29 cellular contexts compared by ENCODE assay signal in genomic region chr1:103084176-103084575, GRCh38. TPM values are rescaled to one million over a fixed set of nuclear protein-coding genes. Genes with fewer than 3 reads are reported as not detected.
"Had no signal": no experiment of that assay in that cellular context is flagged by ENCODE, and none has a peak within 500 bp of the region (broad histone marks: within the 10 kb centered on the region; RNA-seq: fewer than 3 reads in every experiment).

No MANE protein-coding gene starts in this region.

- H3K4me1 Mint-ChIP-seq: activated B cell treated with CpG ODN at 0.5 μM for 24 hours; activated CD8-positive, alpha-beta memory T cell treated with anti-CD3 and anti-CD28 coated beads, Interleukin-2, amount 10 ng/mL, durations not matched to agents 7 days and 5 days; naive B cell; stimulated activated effector memory CD8-positive, alpha-beta T cell treated with anti-CD3 and anti-CD28 coated beads, Interleukin-12 subunit alpha, Interleukin-12 subunit beta, amount 100 ng/mL, for 72 hours had no signal

- H3K27ac ChIP-seq: breast epithelium, esophagus muscularis mucosa, gastroesophageal sphincter, hepatocyte, pancreas, psoas muscle, thoracic aorta had no signal

- H3K27ac Mint-ChIP-seq: activated B cell treated with CpG ODN at 0.5 μM for 24 hours; activated CD8-positive, alpha-beta memory T cell treated with anti-CD3 and anti-CD28 coated beads, Interleukin-2, amount 10 ng/mL, durations not matched to agents 7 days and 5 days; activated CD8-positive, alpha-beta T cell treated with anti-CD3 and anti-CD28 coated beads, Interleukin-2, amount 10 ng/mL, durations not matched to agents 7 days and 5 days; activated naive CD8-positive, alpha-beta T cell; activated T-helper 2 cell treated with anti-CD3 and anti-CD28 coated beads, Interferon-gamma antibody, Interleukin-2, Interleukin-4, amounts not matched to agents 10 μg/mL and 5 μg/mL and 100 μg/mL, durations not matched to agents 14 hours and 24 hours and 36 hours; naive B cell; stimulated activated effector memory CD8-positive, alpha-beta T cell treated with anti-CD3 and anti-CD28 coated beads, Interleukin-12 subunit alpha, Interleukin-12 subunit beta, amount 100 ng/mL, for 72 hours; stimulated activated naive CD8-positive, alpha-beta T cell treated with anti-CD3 and anti-CD28 coated beads, Interleukin-15, Interleukin-2, amounts not matched to agents 100 ng/mL and 50 ng/mL, for 24 hours; T-helper 2 cell treated with Interferon-gamma antibody and Interleukin-4, amounts not matched to agents 5 μg/mL and 100 μg/mL, for 36 hours had no signal

- H3K36me3 Mint-ChIP-seq: activated CD8-positive, alpha-beta memory T cell treated with anti-CD3 and anti-CD28 coated beads, Interleukin-2, amount 10 ng/mL, durations not matched to agents 7 days and 5 days; activated naive CD8-positive, alpha-beta T cell; naive B cell; stimulated activated effector memory CD8-positive, alpha-beta T cell treated with anti-CD3 and anti-CD28 coated beads, Interleukin-12 subunit alpha, Interleukin-12 subunit beta, amount 100 ng/mL, for 72 hours had no signal

- H3K4me3 Mint-ChIP-seq: activated B cell treated with CpG ODN at 0.5 μM for 24 hours; activated CD8-positive, alpha-beta memory T cell treated with anti-CD3 and anti-CD28 coated beads, Interleukin-2, amount 10 ng/mL, durations not matched to agents 7 days and 5 days; activated CD8-positive, alpha-beta T cell treated with anti-CD3 and anti-CD28 coated beads, Interleukin-2, amount 10 ng/mL, durations not matched to agents 7 days and 5 days; activated naive CD8-positive, alpha-beta T cell; naive B cell; stimulated activated effector memory CD8-positive, alpha-beta T cell treated with anti-CD3 and anti-CD28 coated beads, Interleukin-12 subunit alpha, Interleukin-12 subunit beta, amount 100 ng/mL, for 72 hours; stimulated activated naive CD8-positive, alpha-beta T cell treated with anti-CD3 and anti-CD28 coated beads, Interleukin-15, Interleukin-2, amounts not matched to agents 100 ng/mL and 50 ng/mL, for 24 hours; T-helper 2 cell treated with Interferon-gamma antibody and Interleukin-4, amounts not matched to agents 5 μg/mL and 100 μg/mL, for 36 hours had no signal

- H3K4me1 ChIP-seq: breast epithelium, esophagus muscularis mucosa, gastroesophageal sphincter, pancreas, psoas muscle had no signal

- H3K9me3 ChIP-seq: breast epithelium, esophagus muscularis mucosa, gastroesophageal sphincter, pancreas, psoas muscle, thoracic aorta had no signal

- H3K36me3 ChIP-seq: breast epithelium, esophagus muscularis mucosa, gastroesophageal sphincter, pancreas, thoracic aorta had no signal

- H3K27me3 ChIP-seq: breast epithelium, esophagus muscularis mucosa, gastroesophageal sphincter, hepatocyte had no signal

- DNase-seq: activated B cell treated with CpG ODN at 0.5 μM for 24 hours; activated CD4-positive, alpha-beta T cell treated with anti-CD3 and anti-CD28 coated beads, Interleukin-2, amount 50 U/mL, for 1 hour; activated CD8-positive, alpha-beta memory T cell treated with anti-CD3 and anti-CD28 coated beads, Interleukin-2, amount 10 ng/mL, durations not matched to agents 7 days and 5 days; activated CD8-positive, alpha-beta T cell treated with anti-CD3 and anti-CD28 coated beads, Interleukin-2, amount 10 ng/mL, durations not matched to agents 7 days and 5 days; activated T-cell treated with anti-CD3 and anti-CD28 coated beads, Interleukin-2, amount 50 U/mL, for 48 hours; central memory CD4-positive, alpha-beta T cell; dermis blood vessel endothelial cell; effector CD4-positive, alpha-beta T cell; left cardiac atrium; left ventricle myocardium superior; naive B cell; pancreas; psoas muscle; right cardiac atrium; small intestine; stimulated activated CD4-positive, alpha-beta T cell treated with anti-CD3 and anti-CD28 coated beads, Interleukin-4, amount 100 ng/mL, for 24 hours; T-helper 1 cell; trophoblast cell had no signal

- H3K27me3 Mint-ChIP-seq: activated B cell treated with CpG ODN at 0.5 μM for 24 hours; activated CD8-positive, alpha-beta memory T cell treated with anti-CD3 and anti-CD28 coated beads, Interleukin-2, amount 10 ng/mL, durations not matched to agents 7 days and 5 days; naive B cell; stimulated activated naive CD8-positive, alpha-beta T cell treated with anti-CD3 and anti-CD28 coated beads, Interleukin-15, Interleukin-2, amounts not matched to agents 100 ng/mL and 50 ng/mL, for 24 hours had no signal

- ATAC-seq: activated CD8-positive, alpha-beta memory T cell treated with anti-CD3 and anti-CD28 coated beads, Interleukin-2, amount 10 ng/mL, durations not matched to agents 7 days and 5 days; activated CD8-positive, alpha-beta T cell treated with anti-CD3 and anti-CD28 coated beads, Interleukin-2, amount 10 ng/mL, durations not matched to agents 7 days and 5 days; gastroesophageal sphincter; left cardiac atrium; left ventricle myocardium superior; pancreas; psoas muscle; right cardiac atrium; stimulated activated effector memory CD8-positive, alpha-beta T cell treated with anti-CD3 and anti-CD28 coated beads, Interleukin-12 subunit alpha, Interleukin-12 subunit beta, amount 100 ng/mL, for 72 hours had no signal

- H3K9me3 Mint-ChIP-seq: activated B cell treated with CpG ODN at 0.5 μM for 24 hours; activated T-helper 2 cell treated with anti-CD3 and anti-CD28 coated beads, Interferon-gamma antibody, Interleukin-2, Interleukin-4, amounts not matched to agents 10 μg/mL and 5 μg/mL and 100 μg/mL, durations not matched to agents 14 hours and 24 hours and 36 hours; naive B cell; stimulated activated naive CD8-positive, alpha-beta T cell treated with anti-CD3 and anti-CD28 coated beads, Interleukin-15, Interleukin-2, amounts not matched to agents 100 ng/mL and 50 ng/mL, for 24 hours; T-helper 2 cell treated with Interferon-gamma antibody and Interleukin-4, amounts not matched to agents 5 μg/mL and 100 μg/mL, for 36 hours had no signal

- H3K4me3 ChIP-seq: breast epithelium, esophagus muscularis mucosa, gastroesophageal sphincter, hepatocyte, pancreas, psoas muscle, thoracic aorta had no signal

RNA-seq across cellular contexts. Expression of gene COL11A1, which starts 24.1 kb away (rescaled TPM):
- total RNA-seq: activated B cell treated with CpG ODN at 0.5 μM for 24 hours; activated CD8-positive, alpha-beta memory T cell treated with anti-CD3 and anti-CD28 coated beads, Interleukin-2, amount 10 ng/mL, durations not matched to agents 7 days and 5 days; activated CD8-positive, alpha-beta T cell treated with anti-CD3 and anti-CD28 coated beads, Interleukin-2, amount 10 ng/mL, durations not matched to agents 7 days and 5 days; activated T-helper 2 cell treated with anti-CD3 and anti-CD28 coated beads, Interferon-gamma antibody, Interleukin-2, Interleukin-4, amounts not matched to agents 10 μg/mL and 5 μg/mL and 100 μg/mL, durations not matched to agents 14 hours and 24 hours and 36 hours; lung microvascular endothelial cell; right cardiac atrium had no signal
